ENCODE assay signal across 26 cellular contexts in genomic region chr9:135102331-135102730, GRCh38. TPM values are rescaled to one million over a fixed set of nuclear protein-coding genes. Genes with fewer than 3 reads are reported as not detected.
"Had no signal": no experiment of that assay in that cellular context is flagged by ENCODE, and none has a peak within 500 bp of the region (broad histone marks: within the 10 kb centered on the region; RNA-seq: fewer than 3 reads in every experiment).

No MANE protein-coding gene starts in this region.

- H3K27ac ChIP-seq: left lung, pancreas, prostate gland, right lobe of liver, skin epidermis, thoracic aorta, upper lobe of right lung had no signal

- H3K9me3 Mint-ChIP-seq: mesothelial cell of epicardium; natural killer cell treated with Interleukin-12 subunit alpha and Interleukin-12 subunit beta and Interleukin-15 and Interleukin-18, amount 100 ng/mL, for 72 hours; stimulated activated naive B cell treated with anti-CD40 and anti-IgM and Interleukin-4, amounts not matched to agents 10 μg/mL and 1 μg/mL and 100 μg/mL, for 72 hours had no signal

- DNase-seq: head of caudate nucleus; islet precursor cell; kidney glomerular epithelial cell; left colon; left lung; mesendoderm; naive B cell; right lobe of liver; stimulated activated CD4-positive, alpha-beta T cell treated with anti-CD3 and anti-CD28 coated beads, Interleukin-12 subunit alpha, Interleukin-12 subunit beta, amount 100 ng/mL, for 4 hours; stimulated activated CD4-positive, alpha-beta T cell treated with anti-CD3 and anti-CD28 coated beads, Interleukin-15, amount 100 ng/mL, for 24 hours; stimulated activated CD4-positive, alpha-beta T cell treated with anti-CD3 and anti-CD28 coated beads, Interleukin-2, amount 100 ng/mL, for 24 hours; stimulated activated CD4-positive, alpha-beta T cell treated with anti-CD3 and anti-CD28 coated beads, Interleukin-4, amount 100 ng/mL, for 1 hour; stimulated activated naive B cell treated with anti-CD40 and anti-IgM and Interleukin-4, amounts not matched to agents 10 μg/mL and 1 μg/mL and 100 μg/mL, for 72 hours; stimulated activated naive CD8-positive, alpha-beta T cell treated with anti-CD3 and anti-CD28 coated beads, Interleukin-15, Interleukin-2, amounts not matched to agents 100 U/mL and 50 U/mL, for 24 hours; stomach; trophoblast cell; upper lobe of right lung had no signal

- H3K4me3 Mint-ChIP-seq: mesothelial cell of epicardium; naive B cell; natural killer cell treated with Interleukin-12 subunit alpha and Interleukin-12 subunit beta and Interleukin-15 and Interleukin-18, amount 100 ng/mL, for 72 hours; stimulated activated naive B cell treated with anti-CD40 and anti-IgM and Interleukin-4, amounts not matched to agents 10 μg/mL and 1 μg/mL and 100 μg/mL, for 72 hours had no signal

- H3K4me1 Mint-ChIP-seq: mesothelial cell of epicardium; naive B cell; stimulated activated naive B cell treated with anti-CD40 and anti-IgM and Interleukin-4, amounts not matched to agents 10 μg/mL and 1 μg/mL and 100 μg/mL, for 72 hours had no signal

- H3K9me3 ChIP-seq: left lung, pancreas, prostate gland, right lobe of liver, stomach, thoracic aorta, tibial artery, upper lobe of right lung had no signal

- H3K36me3 ChIP-seq: left lung, pancreas, prostate gland, right lobe of liver, thoracic aorta, upper lobe of right lung had no signal

- H3K27ac Mint-ChIP-seq: mesothelial cell of epicardium; naive B cell; natural killer cell treated with Interleukin-12 subunit alpha and Interleukin-12 subunit beta and Interleukin-15 and Interleukin-18, amount 100 ng/mL, for 72 hours; stimulated activated naive B cell treated with anti-CD40 and anti-IgM and Interleukin-4, amounts not matched to agents 10 μg/mL and 1 μg/mL and 100 μg/mL, for 72 hours had no signal

- H3K4me1 ChIP-seq: left lung, prostate gland, right lobe of liver, upper lobe of right lung had no signal

- H3K27me3 ChIP-seq: pancreas, right lobe of liver, upper lobe of right lung had no signal

- FAIRE-seq: pancreas, urothelium cell line had no signal

- H3K4me3 ChIP-seq: left lung, lung, pancreas, prostate gland, right lobe of liver, skin epidermis, stomach, thoracic aorta, tibial artery, upper lobe of right lung had no signal

- ATAC-seq: left colon; left lung; natural killer cell treated with Interleukin-12 subunit alpha and Interleukin-12 subunit beta and Interleukin-15 and Interleukin-18, amount 100 ng/mL, for 72 hours; pancreas; stimulated activated naive B cell treated with anti-CD40 and anti-IgM and Interleukin-4, amounts not matched to agents 10 μg/mL and 1 μg/mL and 100 μg/mL, for 72 hours; stimulated activated naive CD8-positive, alpha-beta T cell treated with anti-CD3 and anti-CD28 coated beads, Interleukin-15, Interleukin-2, amounts not matched to agents 100 U/mL and 50 U/mL, for 24 hours; upper lobe of right lung had no signal

- H3K36me3 Mint-ChIP-seq: mesothelial cell of epicardium; naive B cell; natural killer cell treated with Interleukin-12 subunit alpha and Interleukin-12 subunit beta and Interleukin-15 and Interleukin-18, amount 100 ng/mL, for 72 hours; stimulated activated naive B cell treated with anti-CD40 and anti-IgM and Interleukin-4, amounts not matched to agents 10 μg/mL and 1 μg/mL and 100 μg/mL, for 72 hours had no signal

RNA-seq across cellular contexts. Expression of gene OLFM1, which starts 14.9 kb away (rescaled TPM):
- total RNA-seq: natural killer cell treated with Interleukin-12 subunit alpha and Interleukin-12 subunit beta and Interleukin-15 and Interleukin-18, amount 100 ng/mL, for 72 hours had no signal
